ENCODE assay signal across 9 cellular contexts in the genomic region with DNA sequence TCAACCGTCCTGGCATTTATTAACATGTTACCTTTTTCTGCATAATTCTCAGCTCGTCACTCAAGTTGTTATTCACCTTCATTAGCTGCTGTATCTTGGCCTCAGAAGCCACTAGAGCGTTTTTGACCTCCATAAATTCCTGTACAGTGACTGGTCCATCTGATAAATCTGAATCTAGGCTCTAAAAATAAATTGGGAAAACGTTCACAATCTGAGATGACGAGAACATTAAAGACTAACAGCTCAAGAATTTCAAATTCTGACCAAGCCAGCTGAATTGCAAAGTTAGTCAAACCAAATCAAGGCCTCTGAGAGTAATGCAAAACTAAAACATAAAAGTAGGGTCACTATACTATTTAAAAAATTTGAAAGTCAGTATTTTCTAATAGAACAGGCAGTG. TPM values are rescaled to one million over a fixed set of nuclear protein-coding genes. Genes with fewer than 3 reads are reported as not detected.
DNase-seq lines count a peak whose midpoint lies in the region; ATAC-seq and TF ChIP-seq lines count a peak whose summit lies in the region.
"Had no signal": no experiment of that assay in that cellular context is flagged by ENCODE, and none has a peak within 500 bp of the region (broad histone marks: within the 10 kb centered on the region; RNA-seq: fewer than 3 reads in every experiment).

No MANE protein-coding gene starts in this region.

- H3K27me3 Mint-ChIP-seq in naive thymus-derived CD4-positive, alpha-beta T cell = no peaks in the 10 kb centered on the region

- H3K36me3 ChIP-seq in duodenal mucosa (ENCODE audit: control insufficient read depth in 1 of 2, insufficient read depth in 2 of 2, low read length in 2 of 2) = peaks cover 36 to 65% of the 10 kb centered on the region in 2 donors
- H3K36me3 ChIP-seq in naive thymus-derived CD4-positive, alpha-beta T cell (ENCODE audit: control insufficient read depth in 2 of 3, insufficient read depth in 3 of 3, low read length in 3 of 3) = peaks cover 21 to 66% (median 36%) of the 10 kb centered on the region in 3 experiments

- CTCF ChIA-PET in naive thymus-derived CD4-positive, alpha-beta T cell (lab: Charles Lee) = interaction anchor here (0.6 kb wide), 1 partner anchor 83 kb away, joined by 4 read pairs; no protein-coding TSS in a partner anchor

- no peaks in the 10 kb centered on the region for H3K27me3 ChIP-seq in duodenal mucosa (ENCODE audit: control insufficient read depth in 1 of 2, insufficient read depth in 2 of 2, low read length in 2 of 2)
- no peaks in the 10 kb centered on the region for H3K27me3 ChIP-seq in naive thymus-derived CD4-positive, alpha-beta T cell (ENCODE audit: control insufficient read depth in 2 of 2, insufficient read depth in 2 of 2, low read length in 2 of 2)

- H3K9me3 ChIP-seq in duodenal mucosa (ENCODE audit: control insufficient read depth in 1 of 2, low read length in 2 of 2) = no peaks in the 10 kb centered on the region
- no peaks in the 10 kb centered on the region for H3K9me3 ChIP-seq in naive thymus-derived CD4-positive, alpha-beta T cell (ENCODE audit: control insufficient read depth in 2 of 3, low read length in 3 of 3)

- peaks cover 30 to 59% (median 42%) of the 10 kb centered on the region in 5 donors for H3K36me3 Mint-ChIP-seq in naive thymus-derived CD4-positive, alpha-beta T cell

- intact Hi-C loops in naive thymus-derived CD4-positive, alpha-beta T cell (cut with micrococcal nuclease) = no loop called here

- DNase-seq in AG10803 (ENCODE audit: low read depth) = peak; percentile 88
- DNase-seq in LHCN-M2 (ENCODE audit: low read depth) = peak; percentile 92
- no peak for DNase-seq in naive thymus-derived CD4-positive, alpha-beta T cell
- DNase-seq in SW 1271 (lab: John Stamatoyannopoulos, UW) = no peak
- DNase-seq in NCI-H1436 treated with DMSO at 0.1 percent for 48 hours (lab: John Stamatoyannopoulos, UW) = no peak
- DNase-seq: NCI-H524 had no signal

- no peak for ATAC-seq in naive thymus-derived CD4-positive, alpha-beta T cell
- ATAC-seq in GM18909 (IDR thresholded peaks at IDR 0.05; ENCODE audit: poor library complexity, unreplicated experiment) = no peak
- ATAC-seq in GM18907 (IDR thresholded peaks at IDR 0.05; ENCODE audit: unreplicated experiment) = no peak

- peaks cover 24 to 46% (median 34%) of the 10 kb centered on the region in 7 donors for H3K4me1 Mint-ChIP-seq in naive thymus-derived CD4-positive, alpha-beta T cell

- H3K27ac ChIP-seq in duodenal mucosa (ENCODE audit: low read depth, low read length) = peak overlapping the region; percentile 44
- no peak overlapping the region for H3K27ac ChIP-seq in naive thymus-derived CD4-positive, alpha-beta T cell (ENCODE audit: low read depth, low read length)

- H3K27ac Mint-ChIP-seq in naive thymus-derived CD4-positive, alpha-beta T cell = peak overlapping the region in 5 of 9 donors; percentile 0 to 32 (median 17)

- H3K9me3 Mint-ChIP-seq in naive thymus-derived CD4-positive, alpha-beta T cell = peaks cover 0 to 1% (median 0%) of the 10 kb centered on the region in 11 donors

- H3K9ac ChIP-seq in duodenal mucosa (ENCODE audit: low read depth in 1 of 2, low read length in 2 of 2) = no peak overlapping the region

- H3K4me3 ChIP-seq in AG10803 (ENCODE audit: low read length) (no peak overlapping the region), duodenal mucosa (ENCODE audit: low read depth in 1 of 2, low read length in 2 of 2) (no peak overlapping the region)
- H3K4me3 ChIP-seq in naive thymus-derived CD4-positive, alpha-beta T cell (ENCODE audit: low read length) = no peak overlapping the region

- peaks cover 15 to 35% of the 10 kb centered on the region in 2 donors for H3K4me1 ChIP-seq in duodenal mucosa (ENCODE audit: control insufficient read depth in 1 of 2, insufficient read depth in 2 of 2, low read length in 2 of 2)
- peaks cover 0 to 17% of the 10 kb centered on the region in 2 donors for H3K4me1 ChIP-seq in naive thymus-derived CD4-positive, alpha-beta T cell (ENCODE audit: control insufficient read depth in 2 of 2, insufficient read depth in 2 of 2, low read length in 2 of 2)

- H3K4me3 Mint-ChIP-seq in naive thymus-derived CD4-positive, alpha-beta T cell = no peak overlapping the region

- no peak for TF ChIP-seq CTCF in AG10803 (conservative IDR thresholded peaks at IDR 0.05; ENCODE audit: low read length)

- POLR2A ChIA-PET in naive thymus-derived CD4-positive, alpha-beta T cell (lab: Charles Lee) = no interaction called here

RNA-seq across cellular contexts. Expression of a gene that starts 45.0 kb away (rescaled TPM):
- 31.4 and 38.4 TPM in 2 replicates for total RNA-seq in LHCN-M2 (2014; rRNA removed)
- 24.7 TPM for polyA plus RNA-seq in LHCN-M2 (2012)
- 100 to 1,000 TPM in 3 of 5 experiments, 10 to 100 TPM in 2; 70.3 to 128 (median 109) TPM for total RNA-seq in naive thymus-derived CD4-positive, alpha-beta T cell
- polyA plus RNA-seq in naive thymus-derived CD4-positive, alpha-beta T cell = 10 to 100 TPM; 63.2 to 87.1 TPM

RNA-seq across cellular contexts. Expression of a gene that starts 48.1 kb away (rescaled TPM):
- 90.2 and 99.1 TPM in 2 replicates for total RNA-seq in LHCN-M2 (2014; rRNA removed)
- 63.1 TPM for polyA plus RNA-seq in LHCN-M2 (2012)
- 10 to 100 TPM; 53.3 to 82.8 (median 67.0) TPM for total RNA-seq in naive thymus-derived CD4-positive, alpha-beta T cell
- polyA plus RNA-seq in naive thymus-derived CD4-positive, alpha-beta T cell = 10 to 100 TPM; 33.4 to 57.0 TPM

RNA-seq across cellular contexts. Expression of a gene that starts 51.1 kb away (rescaled TPM):
- total RNA-seq in LHCN-M2 (2014; rRNA removed) = 14.9 and 19.0 TPM in 2 replicates
- 17.7 TPM for polyA plus RNA-seq in LHCN-M2 (2012)
- 10 to 100 TPM; 21.7 to 40.0 (median 31.8) TPM for total RNA-seq in naive thymus-derived CD4-positive, alpha-beta T cell
- 10 to 100 TPM; 10.1 to 15.5 TPM for polyA plus RNA-seq in naive thymus-derived CD4-positive, alpha-beta T cell

Comparison
In these comparisons a context has a peak if more than half of its experiments do, and no peak if none do; other contexts are left out.
1. DNase-seq: peak in AG10803 (single experiment) and LHCN-M2 (single experiment); none in naive thymus-derived CD4-positive, alpha-beta T cell (0 of 9), SW 1271 (0 of 2) and NCI-H1436 treated with DMSO at 0.1 percent for 48 hours (single experiment).